Comparison of ENCODE assay signal across 11 cellular contexts in the genomic region with DNA sequence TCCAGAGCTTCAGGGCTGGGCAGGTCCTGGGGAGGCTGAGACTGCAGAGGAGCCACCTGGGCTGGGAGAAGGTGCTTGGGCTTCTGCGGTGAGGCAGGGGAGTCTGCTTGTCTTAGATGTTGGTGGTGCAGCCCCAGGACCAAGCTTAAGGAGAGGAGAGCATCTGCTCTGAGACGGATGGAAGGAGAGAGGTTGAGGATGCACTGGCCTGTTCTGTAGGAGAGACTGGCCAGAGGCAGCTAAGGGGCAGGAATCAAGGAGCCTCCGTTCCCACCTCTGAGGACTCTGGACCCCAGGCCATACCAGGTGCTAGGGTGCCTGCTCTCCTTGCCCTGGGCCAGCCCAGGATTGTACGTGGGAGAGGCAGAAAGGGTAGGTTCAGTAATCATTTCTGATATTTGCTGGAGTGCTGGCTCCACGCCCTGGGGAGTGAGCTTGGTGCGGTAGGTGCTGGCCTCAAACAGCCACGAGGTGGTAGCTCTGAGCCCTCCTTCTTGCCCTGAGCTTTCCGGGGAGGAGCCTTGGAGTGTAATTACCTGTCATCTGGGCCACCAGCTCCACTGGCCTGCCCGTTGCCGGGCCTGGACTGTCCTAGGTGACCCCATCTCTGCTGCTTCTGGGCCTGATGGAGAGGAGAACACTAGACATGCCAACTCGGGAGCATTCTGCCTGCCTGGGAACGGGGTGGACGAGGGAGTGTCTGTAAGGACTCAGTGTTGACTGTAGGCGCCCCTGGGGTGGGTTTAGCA. TPM values are rescaled to one million over a fixed set of nuclear protein-coding genes. Genes with fewer than 3 reads are reported as not detected.
A peak's percentile ranks its signal among the peaks of the same experiment; 100 is the strongest.
DNase-seq lines count a peak whose midpoint lies in the region; ATAC-seq and TF ChIP-seq lines count a peak whose summit lies in the region.
"Had no signal": no experiment of that assay in that cellular context is flagged by ENCODE, and none has a peak within 500 bp of the region (broad histone marks: within the 10 kb centered on the region; RNA-seq: fewer than 3 reads in every experiment).

No MANE protein-coding gene starts in this region.

- intact Hi-C loops in Right ventricle myocardium superior (cut with DNase I) = no loop called here
- intact Hi-C loops in cardiac septum (cut with DNase I) = no loop called here
- intact Hi-C loops in aorta (cut with DNase I) = loop anchor here in 1 of 2 donors (10.0 kb wide), 1 partner anchor 48 kb away; no protein-coding TSS in a partner anchor
- intact Hi-C loops in esophagus squamous epithelium (cut with DNase I) = no loop called here

- peak; percentile 18 for ATAC-seq in Right ventricle myocardium superior (ENCODE audit: poor library complexity)
- peak; percentile 26 for ATAC-seq in aorta (ENCODE audit: low FRiP score)
- no peak for ATAC-seq in GM18519 (IDR thresholded peaks at IDR 0.05; ENCODE audit: low FRiP score, unreplicated experiment)
- ATAC-seq: activated T-cell treated with anti-CD3 and anti-CD28 coated beads, Interleukin-2, amount 50 U/mL, for 4 hours had no signal

- DNase-seq in Right ventricle myocardium superior (no peak), cardiac septum (ENCODE audit: low spot score) (no peak), SHP77 treated with DMSO at 0.1 percent for 48 hours (lab: John Stamatoyannopoulos, UW) (peak; percentile 6), kidney epithelial cell (ENCODE audit: low read depth) (no peak), aorta (no peak), GDM1 (lab: John Stamatoyannopoulos, UW) (no peak), esophagus squamous epithelium (lab: John Stamatoyannopoulos, UW) (no peak)
- DNase-seq: activated T-cell treated with anti-CD3 and anti-CD28 coated beads, Interleukin-2, amount 50 U/mL, for 4 hours; foreskin melanocyte had no signal

- no peaks in the 10 kb centered on the region for H3K4me1 ChIP-seq in aorta (ENCODE audit: control insufficient read depth in 1 of 2, insufficient read depth in 2 of 2, low read length in 2 of 2)
- H3K4me1 ChIP-seq in esophagus squamous epithelium = no peaks in the 10 kb centered on the region

- peak; percentile 13 for TF ChIP-seq CTCF in kidney epithelial cell (IDR thresholded peaks at IDR 0.05; ENCODE audit: insufficient read depth, low read length, poor library complexity, severe bottlenecking)
- peak in 2 of 6 experiments; percentile 4 to 57 for TF ChIP-seq CTCF in esophagus squamous epithelium (IDR thresholded peaks at IDR 0.05)

- H3K27ac ChIP-seq in aorta (ENCODE audit: low read depth in 1 of 2, low read length in 2 of 2) = no peak overlapping the region
- H3K27ac ChIP-seq in esophagus squamous epithelium = no peak overlapping the region
- H3K27ac ChIP-seq: skin epidermis had no signal

- no peaks in the 10 kb centered on the region for H3K9me3 ChIP-seq in aorta (ENCODE audit: control insufficient read depth, low read length)
- no peaks in the 10 kb centered on the region for H3K9me3 ChIP-seq in esophagus squamous epithelium

- H3K4me3 ChIP-seq in kidney epithelial cell (ENCODE audit: low read depth, low read length) = no peak overlapping the region
- H3K4me3 ChIP-seq in aorta (ENCODE audit: low read length in 2 of 2) = no peak overlapping the region
- H3K4me3 ChIP-seq in esophagus squamous epithelium = no peak overlapping the region
- H3K4me3 ChIP-seq: skin epidermis had no signal

- H3K27me3 ChIP-seq in kidney epithelial cell (ENCODE audit: control insufficient read depth, insufficient read depth, low read length) (no peaks in the 10 kb centered on the region), aorta (ENCODE audit: control insufficient read depth in 1 of 2, insufficient read depth in 2 of 2, low read length in 1 of 2) (no peaks in the 10 kb centered on the region), esophagus squamous epithelium (peaks cover 0 to 25% (median 0%) of the 10 kb centered on the region in 4 donors)

- H3K36me3 ChIP-seq in kidney epithelial cell (ENCODE audit: control insufficient read depth, insufficient read depth, low read length) (peaks cover 2% of the 10 kb centered on the region), aorta (ENCODE audit: control insufficient read depth in 1 of 2, insufficient read depth in 2 of 2, low read length in 1 of 2) (no peaks in the 10 kb centered on the region), esophagus squamous epithelium (no peaks in the 10 kb centered on the region)

- 69 to 74% methylated on average over 14 of the region's 14 CpGs for WGBS in aorta, 2 donors
- 42 to 79% methylated on average over 2 to 11 of the region's 14 CpGs for WGBS in esophagus squamous epithelium, 2 donors

- TF ChIP-seq POLR2A in esophagus squamous epithelium (IDR thresholded peaks at IDR 0.05) = no peak

RNA-seq across cellular contexts. Expression of a gene that starts 9.3 kb away (rescaled TPM):
- total RNA-seq in Right ventricle myocardium superior = not detected
- not detected for total RNA-seq in cardiac septum
- not detected in 2 replicates for total RNA-seq in kidney epithelial cell
- not detected for total RNA-seq in aorta
- not detected for polyA plus RNA-seq in aorta
- not detected for total RNA-seq in esophagus squamous epithelium
- total RNA-seq: activated T-cell treated with anti-CD3 and anti-CD28 coated beads, Interleukin-2, amount 50 U/mL, for 4 hours had no signal

RNA-seq across cellular contexts. Expression of a gene that starts 20.1 kb away (rescaled TPM):
- total RNA-seq in Right ventricle myocardium superior = 0.32 TPM
- 7.4 TPM for total RNA-seq in cardiac septum
- total RNA-seq in kidney epithelial cell = 1.5 and 2.1 TPM in 2 replicates
- total RNA-seq in aorta = 10 to 100 TPM; 17.8 to 34.2 TPM
- 1 to 10 TPM in 1 of 2 donors, under 1 TPM in 1; 0.87 to 5.4 TPM for polyA plus RNA-seq in aorta
- total RNA-seq in esophagus squamous epithelium = 10 to 100 TPM in 2 of 4 donors, 1 to 10 TPM in 1, under 1 TPM in 1; 0.38 to 10.9 (median 9.1) TPM
- total RNA-seq: activated T-cell treated with anti-CD3 and anti-CD28 coated beads, Interleukin-2, amount 50 U/mL, for 4 hours had no signal

RNA-seq across cellular contexts. Expression of a gene that starts 38.8 kb away (rescaled TPM):
- total RNA-seq in Right ventricle myocardium superior = 12.5 TPM
- 12.1 TPM for total RNA-seq in cardiac septum
- total RNA-seq in kidney epithelial cell = 5.6 and 7.0 TPM in 2 replicates
- 1 to 10 TPM in 1 of 2 donors, under 1 TPM in 1; 0.71 to 2.5 TPM for total RNA-seq in aorta
- not detected for polyA plus RNA-seq in aorta
- 1 to 10 TPM in 1 of 4 donors, under 1 TPM in 2, not detected in 1; 0.64 to 1.7 (median 0.66) TPM for total RNA-seq in esophagus squamous epithelium
